8 cellular contexts compared by ENCODE assay signal in genomic region chr20:44646023-44646640, GRCh38. TPM values are rescaled to one million over a fixed set of nuclear protein-coding genes. Genes with fewer than 3 reads are reported as not detected.
DNase-seq lines count a peak whose midpoint lies in the region; ATAC-seq and TF ChIP-seq lines count a peak whose summit lies in the region.

No MANE protein-coding gene starts in this region.

- ATAC-seq in activated naive CD8-positive, alpha-beta T cell treated with anti-CD3 and anti-CD28 coated beads, Interleukin-2, amount 10 ng/mL, durations not matched to agents 7 days and 5 days (ENCODE audit: low read depth), result peak; percentile 44

- H3K36me3 Mint-ChIP-seq in CD14-positive monocyte, result peaks cover 0 to 2% of the 10 kb centered on the region in 2 donors
- H3K36me3 Mint-ChIP-seq in activated naive CD8-positive, alpha-beta T cell treated with anti-CD3 and anti-CD28 coated beads, Interleukin-2, amount 10 ng/mL, durations not matched to agents 7 days and 5 days, result peaks cover 14% of the 10 kb centered on the region

- TF ChIP-seq POLR2A in GM19099 (IDR thresholded peaks at IDR 0.05; ENCODE audit: extremely low read depth, insufficient read length, low read depth), result peak; percentile 37

- H3K36me3 ChIP-seq in skeletal muscle tissue (ENCODE audit: control insufficient read depth in 3 of 3, insufficient read depth in 3 of 3, low read length in 3 of 3), result no peaks in the 10 kb centered on the region

- peak overlapping the region; percentile 14 to 50 for H3K4me3 Mint-ChIP-seq in CD14-positive monocyte
- peak overlapping the region; percentile 54 for H3K4me3 Mint-ChIP-seq in activated naive CD8-positive, alpha-beta T cell treated with anti-CD3 and anti-CD28 coated beads, Interleukin-2, amount 10 ng/mL, durations not matched to agents 7 days and 5 days

- H3K27me3 ChIP-seq in skeletal muscle tissue (ENCODE audit: control insufficient read depth in 3 of 3, insufficient read depth in 3 of 3, low read length in 3 of 3), result peaks cover 0 to 7% (median 0%) of the 10 kb centered on the region in 3 donors

- H3K27ac Mint-ChIP-seq in CD14-positive monocyte, result peak overlapping the region; percentile 90 to 99 (median 97)
- H3K27ac Mint-ChIP-seq in activated naive CD8-positive, alpha-beta T cell treated with anti-CD3 and anti-CD28 coated beads, Interleukin-2, amount 10 ng/mL, durations not matched to agents 7 days and 5 days, result peak overlapping the region; percentile 87

- peaks cover 55 to 61% (median 57%) of the 10 kb centered on the region in 3 donors for H3K4me1 ChIP-seq in skeletal muscle tissue (ENCODE audit: control insufficient read depth in 3 of 3, insufficient read depth in 3 of 3, low read length in 3 of 3)

- no peak for TF ChIP-seq CTCF in CD14-positive monocyte (IDR thresholded peaks at IDR 0.05)

- no peaks in the 10 kb centered on the region for H3K9me3 ChIP-seq in skeletal muscle tissue (ENCODE audit: control insufficient read depth in 3 of 3, low read length in 3 of 3)

- DNase-seq in CD14-positive monocyte (ENCODE audit: low spot score) (no peak), NCI-H146 (lab: John Stamatoyannopoulos, UW) (peak; percentile 30), NCI-H2227 (lab: John Stamatoyannopoulos, UW; ENCODE audit: unreplicated experiment) (no peak), NCI-H226 (no peak), NCI-H1930 (lab: John Stamatoyannopoulos, UW) (no peak)
- peak; percentile 59 for DNase-seq in activated naive CD8-positive, alpha-beta T cell treated with anti-CD3 and anti-CD28 coated beads, Interleukin-2, amount 10 ng/mL, durations not matched to agents 7 days and 5 days

- H3K27me3 Mint-ChIP-seq in CD14-positive monocyte (ENCODE audit: low read depth in 3 of 3), result peaks cover 3 to 6% (median 4%) of the 10 kb centered on the region in 3 donors
- H3K27me3 Mint-ChIP-seq in activated naive CD8-positive, alpha-beta T cell treated with anti-CD3 and anti-CD28 coated beads, Interleukin-2, amount 10 ng/mL, durations not matched to agents 7 days and 5 days, result no peaks in the 10 kb centered on the region

- no peak overlapping the region for H3K4me3 ChIP-seq in skeletal muscle tissue (ENCODE audit: low read length in 3 of 3)

- peak overlapping the region; percentile 44 for H3K27ac ChIP-seq in skeletal muscle tissue (ENCODE audit: low read depth, low read length)

- H3K9ac ChIP-seq in skeletal muscle tissue (ENCODE audit: low read depth in 1 of 3, low read length in 3 of 3), result no peak overlapping the region

- intact Hi-C loops in CD14-positive monocyte (cut with micrococcal nuclease), result loop anchor here in 1 of 2 donors (10.0 kb wide), 1 partner anchor 319 kb away; the partner anchor contains the start of genes STK4 and TOMM34

- POLR2A ChIA-PET in activated naive CD8-positive, alpha-beta T cell treated with anti-CD3 and anti-CD28 coated beads, Interleukin-2, amount 10 ng/mL, durations not matched to agents 7 days and 5 days (lab: Charles Lee), result interaction anchor here (1.5 to 5.4 kb wide), 4 partner anchors 28 to 239 kb away, joined by 5 to 31 read pairs (median 8); partner anchors contain the start of gene YWHAB

- peaks cover 0 to 3% (median 0%) of the 10 kb centered on the region in 7 donors for H3K9me3 Mint-ChIP-seq in CD14-positive monocyte
- no peaks in the 10 kb centered on the region for H3K9me3 Mint-ChIP-seq in activated naive CD8-positive, alpha-beta T cell treated with anti-CD3 and anti-CD28 coated beads, Interleukin-2, amount 10 ng/mL, durations not matched to agents 7 days and 5 days

- peaks cover 89% of the 10 kb centered on the region for H3K4me1 Mint-ChIP-seq in CD14-positive monocyte
- H3K4me1 Mint-ChIP-seq in activated naive CD8-positive, alpha-beta T cell treated with anti-CD3 and anti-CD28 coated beads, Interleukin-2, amount 10 ng/mL, durations not matched to agents 7 days and 5 days, result peaks cover 89% of the 10 kb centered on the region

RNA-seq across cellular contexts. Expression of gene ADA, which starts 5.4 kb away (rescaled TPM):
- polyA plus RNA-seq in CD14-positive monocyte, result 10 to 100 TPM; 11.1 to 15.6 TPM
- total RNA-seq in activated naive CD8-positive, alpha-beta T cell treated with anti-CD3 and anti-CD28 coated beads, Interleukin-2, amount 10 ng/mL, durations not matched to agents 7 days and 5 days, result 10 to 100 TPM; 90.4 to 98.8 TPM
- total RNA-seq in skeletal muscle tissue, result 3.7 TPM

Comparison
In these comparisons a context has a peak if more than half of its experiments do, and no peak if none do; other contexts are left out.
1. DNase-seq: peak in NCI-H146 (single experiment) and activated naive CD8-positive, alpha-beta T cell treated with anti-CD3 and anti-CD28 coated beads, Interleukin-2, amount 10 ng/mL, durations not matched to agents 7 days and 5 days (single experiment); none in CD14-positive monocyte (single experiment), NCI-H2227 (single experiment), NCI-H226 (single experiment) and NCI-H1930 (0 of 2).
2. RNA of gene ADA, which starts 5.4 kb away (total RNA-seq): 90.4 to 98.8 TPM in activated naive CD8-positive, alpha-beta T cell treated with anti-CD3 and anti-CD28 coated beads, Interleukin-2, amount 10 ng/mL, durations not matched to agents 7 days and 5 days; 3.7 TPM in skeletal muscle tissue (single experiment); every median in the first group is over 10 times any median in the second.